In genomic region chr2:85694052-85695025, GRCh38 we compare ENCODE assay signal across 17 cellular contexts. TPM values are rescaled to one million over a fixed set of nuclear protein-coding genes. Genes with fewer than 3 reads are reported as not detected.
A peak's percentile ranks its signal among the peaks of the same experiment; 100 is the strongest.
DNase-seq lines count a peak whose midpoint lies in the region; ATAC-seq and TF ChIP-seq lines count a peak whose summit lies in the region.
"Had no signal": no experiment of that assay in that cellular context is flagged by ENCODE, and none has a peak within 500 bp of the region (broad histone marks: within the 10 kb centered on the region; RNA-seq: fewer than 3 reads in every experiment).

Gene GNLY, plus strand, starts transcription at chr2:85694358. Its CDS starts 61 bp downstream, at chr2:85694419.

- POLR2A ChIA-PET in activated CD4-positive, alpha-beta memory T cell treated with anti-CD3 and anti-CD28 coated beads for 36 hours (lab: Charles Lee): interaction anchor here (0.7 kb wide), 1 partner anchor 10 kb away, joined by 3 read pairs; no protein-coding TSS in a partner anchor

- H3K27ac Mint-ChIP-seq in activated CD4-positive, alpha-beta memory T cell treated with anti-CD3 and anti-CD28 coated beads for 36 hours: no peak within 1 kb of the TSS
- no peak within 1 kb of the TSS for H3K27ac Mint-ChIP-seq in type B pancreatic cell

- H3K9me3 Mint-ChIP-seq in activated CD4-positive, alpha-beta memory T cell treated with anti-CD3 and anti-CD28 coated beads for 36 hours: no peaks in the 10 kb centered on the region
- no peaks in the 10 kb centered on the region for H3K9me3 Mint-ChIP-seq in type B pancreatic cell

- ATAC-seq in left cardiac atrium: no peak
- ATAC-seq: foreskin keratinocyte had no signal

- no peak within 1 kb of the TSS for H3K4me3 Mint-ChIP-seq in activated CD4-positive, alpha-beta memory T cell treated with anti-CD3 and anti-CD28 coated beads for 36 hours
- no peak within 1 kb of the TSS for H3K4me3 Mint-ChIP-seq in type B pancreatic cell

- DNase-seq in cardiac septum (ENCODE audit: low spot score) (peak; percentile 41), left cardiac atrium (no peak), myocyte (ENCODE audit: low read depth) (peak; percentile 88), type B pancreatic cell (ENCODE audit: extremely low spot score, unreplicated experiment) (peak; percentile 61), cerebellar cortex (ENCODE audit: low spot score) (no peak), T-helper 9 cell (no peak), SKM-1 treated with dmso at 0.1 percent for 144 hours (lab: John Stamatoyannopoulos, UW; ENCODE audit: unreplicated experiment) (no peak)
- DNase-seq in activated CD4-positive, alpha-beta memory T cell treated with anti-CD3 and anti-CD28 coated beads for 36 hours: no peak
- DNase-seq: DMS 273 treated with DMSO at 0.1 percent for 48 hours, foreskin keratinocyte, MG63, NCI-H2081 treated with DMSO at 0.1 percent for 48 hours, NCI-H526, small intestine, stomach had no signal

- H3K27me3 Mint-ChIP-seq in activated CD4-positive, alpha-beta memory T cell treated with anti-CD3 and anti-CD28 coated beads for 36 hours: no peaks in the 10 kb centered on the region
- peaks cover 2% of the 10 kb centered on the region for H3K27me3 Mint-ChIP-seq in type B pancreatic cell

- no peaks in the 10 kb centered on the region for H3K4me1 Mint-ChIP-seq in activated CD4-positive, alpha-beta memory T cell treated with anti-CD3 and anti-CD28 coated beads for 36 hours (ENCODE audit: low read depth)
- H3K4me1 Mint-ChIP-seq in type B pancreatic cell (ENCODE audit: unreplicated experiment): no peaks in the 10 kb centered on the region

- H3K36me3 Mint-ChIP-seq in activated CD4-positive, alpha-beta memory T cell treated with anti-CD3 and anti-CD28 coated beads for 36 hours: no peaks in the 10 kb centered on the region
- no peaks in the 10 kb centered on the region for H3K36me3 Mint-ChIP-seq in type B pancreatic cell

- CTCF ChIA-PET in activated CD4-positive, alpha-beta memory T cell treated with anti-CD3 and anti-CD28 coated beads for 36 hours (lab: Charles Lee): interaction anchor here (1.4 to 5.4 kb wide), 2 partner anchors 12 to 15 kb away, joined by 3 to 34 read pairs; no protein-coding TSS in a partner anchor

- intact Hi-C loops in cardiac septum (cut with DNase I): no loop called here
- intact Hi-C loops in left cardiac atrium (cut with DNase I): no loop called here
- intact Hi-C loops in activated CD4-positive, alpha-beta memory T cell treated with anti-CD3 and anti-CD28 coated beads for 36 hours (cut with micrococcal nuclease): no loop called here

- no peak for TF ChIP-seq CTCF in type B pancreatic cell (conservative IDR thresholded peaks at IDR 0.05)

RNA-seq across cellular contexts. Expression of gene GNLY, which starts in this region (rescaled TPM):
- 2.3 TPM for total RNA-seq in cardiac septum
- 1 to 10 TPM in 1 of 2 donors, under 1 TPM in 1; 0.52 to 2.8 TPM for total RNA-seq in left cardiac atrium
- total RNA-seq in activated CD4-positive, alpha-beta memory T cell treated with anti-CD3 and anti-CD28 coated beads for 36 hours: 10 to 100 TPM; 21.5 to 22.8 TPM
- total RNA-seq in myocyte: 1.4 TPM in 1 of 2 replicates, not detected in the other
- 0.14 TPM for polyA plus RNA-seq in myocyte (2012)
- not detected in 2 replicates for total RNA-seq in type B pancreatic cell (ENCODE audit: low replicate concordance)
- total RNA-seq: cardiac muscle cell, foreskin keratinocyte, osteoblast had no signal
- polyA plus RNA-seq: cardiac muscle cell, foreskin keratinocyte had no signal

Comparison
In these comparisons a context has a peak if more than half of its experiments do, and no peak if none do; other contexts are left out.
1. DNase-seq: peak in cardiac septum (single experiment) and myocyte (single experiment); none in left cardiac atrium (single experiment), activated CD4-positive, alpha-beta memory T cell treated with anti-CD3 and anti-CD28 coated beads for 36 hours (single experiment), cerebellar cortex (single experiment), T-helper 9 cell (single experiment) and SKM-1 treated with dmso at 0.1 percent for 144 hours (single experiment).
2. Peak in DNase-seq in type B pancreatic cell; RNA of the gene not detected or under 1 TPM.